In the genomic region with DNA sequence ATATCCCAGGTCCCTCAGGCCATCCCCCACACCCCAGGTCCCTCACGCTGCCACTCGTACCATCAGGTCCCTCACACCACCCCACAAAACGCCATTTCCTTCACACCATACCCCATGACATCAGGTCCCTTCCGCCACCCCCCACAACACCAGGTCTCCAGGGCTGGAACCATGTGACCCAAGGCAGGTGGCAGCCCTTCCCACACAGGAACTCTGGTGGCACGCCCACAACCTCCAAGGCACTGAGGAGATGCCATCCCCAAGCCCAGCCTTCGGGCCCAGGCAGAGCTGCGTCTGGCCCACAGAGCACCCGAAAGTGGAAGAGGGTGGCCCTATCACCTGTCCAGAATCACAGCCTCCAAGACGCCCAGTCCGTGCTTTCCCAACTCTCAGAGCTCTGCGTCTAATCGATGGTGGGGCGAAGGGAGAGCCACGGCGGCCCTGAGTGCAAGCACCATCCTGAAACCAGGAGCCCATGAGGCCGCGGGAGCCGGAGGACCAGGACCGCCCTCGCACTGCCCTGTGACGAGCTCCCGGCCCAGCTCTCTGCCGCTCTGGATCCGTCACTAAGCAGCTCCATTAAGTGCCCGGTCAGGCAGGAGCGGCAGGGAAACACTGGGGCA, we compare ENCODE assay signal across 13 cellular contexts.
"Had no signal": no experiment of that assay in that cellular context is flagged by ENCODE, and none has a peak within 500 bp of the region (broad histone marks: within the 10 kb centered on the region; RNA-seq: fewer than 3 reads in every experiment).

No MANE protein-coding gene starts in this region.

- H3K9ac ChIP-seq: neural progenitor cell, parathyroid adenoma had no signal

- H3K27me3 ChIP-seq: ascending aorta, neural progenitor cell, upper lobe of left lung had no signal

- H3K36me3 ChIP-seq: neural progenitor cell had no signal

- H3K9me3 Mint-ChIP-seq: activated B cell treated with CpG ODN at 0.5 μM for 24 hours; activated CD4-positive, alpha-beta T cell treated with anti-CD3 and anti-CD28 coated beads, Interleukin-2, amount 10 ng/mL, durations not matched to agents 7 days and 5 days; T-cell had no signal

- DNase-seq: activated B cell treated with CpG ODN at 0.5 μM for 24 hours; activated CD4-positive, alpha-beta T cell treated with anti-CD3 and anti-CD28 coated beads, Interleukin-2, amount 10 ng/mL, durations not matched to agents 7 days and 5 days; activated CD8-positive, alpha-beta memory T cell treated with anti-CD3 and anti-CD28 coated beads for 24 hours; activated gamma-delta T cell; foreskin melanocyte; retina; substantia nigra; T-cell had no signal

- H3K9me3 ChIP-seq: ascending aorta, upper lobe of left lung had no signal

- H3K4me3 ChIP-seq: ascending aorta, neural progenitor cell, SK-N-MC, upper lobe of left lung had no signal

- H3K27ac Mint-ChIP-seq: activated B cell treated with CpG ODN at 0.5 μM for 24 hours; activated CD4-positive, alpha-beta T cell treated with anti-CD3 and anti-CD28 coated beads, Interleukin-2, amount 10 ng/mL, durations not matched to agents 7 days and 5 days; neural progenitor cell; T-cell had no signal

- H3K4me3 Mint-ChIP-seq: activated B cell treated with CpG ODN at 0.5 μM for 24 hours; activated CD4-positive, alpha-beta T cell treated with anti-CD3 and anti-CD28 coated beads, Interleukin-2, amount 10 ng/mL, durations not matched to agents 7 days and 5 days; neural progenitor cell; T-cell had no signal

- H3K27ac ChIP-seq: ascending aorta, neural progenitor cell, parathyroid adenoma, SK-N-MC, upper lobe of left lung had no signal

- H3K27me3 Mint-ChIP-seq: activated B cell treated with CpG ODN at 0.5 μM for 24 hours; activated CD4-positive, alpha-beta T cell treated with anti-CD3 and anti-CD28 coated beads, Interleukin-2, amount 10 ng/mL, durations not matched to agents 7 days and 5 days; T-cell had no signal

- H3K4me1 ChIP-seq: ascending aorta, neural progenitor cell, parathyroid adenoma had no signal
